Comparison of ENCODE assay signal across 12 cellular contexts in genomic region chrX:105796877-105797276, GRCh38. TPM values are rescaled to one million over a fixed set of nuclear protein-coding genes. Genes with fewer than 3 reads are reported as not detected.
DNase-seq lines count a peak whose midpoint lies in the region; ATAC-seq, FAIRE-seq and TF ChIP-seq lines count a peak whose summit lies in the region.
"Not testable (repeated sequence)": the region's sequence is repeated elsewhere in the genome, so short reads cannot be mapped to it uniquely, and the experiment has no call there.
"Had no signal": no experiment of that assay in that cellular context is flagged by ENCODE, and none has a peak within 500 bp of the region (broad histone marks: within the 10 kb centered on the region; RNA-seq: fewer than 3 reads in every experiment).

No MANE protein-coding gene starts in this region.

- H3K27ac Mint-ChIP-seq in nephron progenitor cell, result not testable (repeated sequence)

- H3K36me3 ChIP-seq in ES-I3 (ENCODE audit: insufficient read depth, low read length); HUES64 (ENCODE audit: insufficient read depth, low read length); K562 (ENCODE audit: control insufficient read depth, insufficient read depth, low read length); iPS-15b (ENCODE audit: control insufficient read depth, insufficient read depth, low read length); spleen: not testable (repeated sequence)

- CTCF ChIA-PET in K562 (lab: Yijun Ruan, JAX; ENCODE audit: low intra/inter-chr PET ratio), result not testable (repeated sequence)

- FAIRE-seq in K562 (lab: Jason Lieb, UNC), result not testable (repeated sequence)

- H3K4me3 ChIP-seq in HUES64 (ENCODE audit: low read length) (peak overlapping the region; percentile 47), iPS-15b (ENCODE audit: low read depth, low read length) (peak overlapping the region; percentile 60)
- not testable (repeated sequence) for H3K4me3 ChIP-seq in K562, spleen

- H3K36me3 Mint-ChIP-seq in nephron progenitor cell (ENCODE audit: low read depth), result not testable (repeated sequence)

- not testable (repeated sequence) for H2AFZ ChIP-seq in K562 (ENCODE audit: low read depth, low read length)

- not testable (repeated sequence) for H3K79me2 ChIP-seq in K562 (ENCODE audit: control insufficient read depth, insufficient read depth, low read length)

- TF ChIP-seq RAD21 in K562 (CRISPR knock-in tag; conservative IDR thresholded peaks at IDR 0.05 in 1 of 2, IDR thresholded peaks at IDR 0.05 in 1 of 2), result not testable (repeated sequence)

- peaks cover 26% of the 10 kb centered on the region for H3K9me3 Mint-ChIP-seq in nephron progenitor cell

- H3K27ac ChIP-seq in HUES64 (ENCODE audit: low read depth, low read length); K562 (ENCODE audit: extremely low read depth, low read depth, low read length); spleen: not testable (repeated sequence)

- intact Hi-C loops in K562 (cut with micrococcal nuclease); spleen (cut with DNase I; ENCODE audit: low total_unique reads): not testable (repeated sequence)

- not testable (repeated sequence) for H3K4me2 ChIP-seq in K562 (ENCODE audit: insufficient read depth, low read length)

- not testable (repeated sequence) for H3K4me1 ChIP-seq in ES-I3 (ENCODE audit: insufficient read depth, low read length); HUES64 (ENCODE audit: insufficient read depth, low read length); K562 (replicated peaks in 1 of 2; ENCODE audit: control insufficient read depth in 2 of 2, insufficient read depth in 2 of 2, low read length in 2 of 2); iPS-15b (ENCODE audit: control insufficient read depth, insufficient read depth, low read length); spleen

- in situ Hi-C loops in K562 (cut with MboI), result not testable (repeated sequence)

- H3K27me3 Mint-ChIP-seq in nephron progenitor cell (ENCODE audit: low read depth, poor library complexity), result not testable (repeated sequence)

- TF ChIP-seq CTCF in K562 (IDR thresholded peaks at IDR 0.05 in 2 of 3, conservative IDR thresholded peaks at IDR 0.05 in 1 of 3; ENCODE audit: insufficient read depth in 2 of 3, low read depth in 1 of 3, low read length in 3 of 3); nephron progenitor cell (IDR thresholded peaks at IDR 0.05); spleen (IDR thresholded peaks at IDR 0.05 in 8 of 11, conservative IDR thresholded peaks at IDR 0.05 in 3 of 11): not testable (repeated sequence)

- not testable (repeated sequence) for BruUV-seq in K562 (replicated peaks; lab: Mats Ljungman, UMichigan)

- ATAC-seq in K562, result not testable (repeated sequence)

- not testable (repeated sequence) for H3K27me3 ChIP-seq in HUES64 (ENCODE audit: insufficient read depth, low read length); K562 (ENCODE audit: control insufficient read depth in 2 of 2, insufficient read depth in 2 of 2, low read length in 2 of 2); iPS-15b (ENCODE audit: control insufficient read depth, insufficient read depth, low read length); spleen (replicated peaks in 1 of 7)

- peak; percentile 4 for DNase-seq in NCI-H82 (lab: John Stamatoyannopoulos, UW)
- not testable (repeated sequence) for DNase-seq in K562 (ENCODE audit: extremely low read depth in 1 of 4, low spot score in 3 of 4); nephron progenitor cell
- peak; percentile 28 for DNase-seq in spleen

- not testable (repeated sequence) for H4K20me1 ChIP-seq in K562 (replicated peaks; ENCODE audit: control insufficient read depth, insufficient read depth, low read length)

- not testable (repeated sequence) for H3K9me1 ChIP-seq in K562 (ENCODE audit: control insufficient read depth, insufficient read depth, low read length)

- peak overlapping the region; percentile 60 for H3K4me3 Mint-ChIP-seq in nephron progenitor cell

- TF ChIP-seq POLR2A in K562 (conservative IDR thresholded peaks at IDR 0.05); spleen (IDR thresholded peaks at IDR 0.05): not testable (repeated sequence)

- TF ChIP-seq EP300 in K562 (IDR thresholded peaks at IDR 0.05; ENCODE audit: low read length), result not testable (repeated sequence)

- H3K9ac ChIP-seq in ES-I3 (ENCODE audit: low read depth, low read length), result peak overlapping the region; percentile 63
- peak overlapping the region; percentile 57; the same call in 1 of the 2 replicates for H3K9ac ChIP-seq in HUES64 (ENCODE audit: low read depth, low read length)
- not testable (repeated sequence) for H3K9ac ChIP-seq in K562 (ENCODE audit: insufficient read depth in 1 of 2, low read depth in 2 of 2, low read length in 2 of 2)
- peak overlapping the region; percentile 83 for H3K9ac ChIP-seq in iPS-15b (ENCODE audit: low read depth, low read length)

- H3K9me3 ChIP-seq in ES-I3 (ENCODE audit: control insufficient read depth, insufficient read depth, low read length); HUES64 (ENCODE audit: insufficient read depth, low read depth, low read length); K562 (replicated peaks; ENCODE audit: control insufficient read depth, insufficient read depth, low read depth, low read length); iPS-15b (ENCODE audit: control insufficient read depth, insufficient read depth, low read length); spleen: not testable (repeated sequence)

- not testable (repeated sequence) for H3K4me1 Mint-ChIP-seq in nephron progenitor cell

- 52% methylated on average over 26 of the region's 26 CpGs for WGBS in HUES64
- 17% methylated on average over 1 of the region's 26 CpGs for WGBS in K562 (ENCODE audit: insufficient coverage, low coverage, missing lambda C conversion rate)
- 79 to 96% (median 91%) methylated on average over 16 to 26 of the region's 26 CpGs for WGBS in spleen, 5 donors

- POLR2A ChIA-PET in K562 (lab: Yijun Ruan, JAX), result not testable (repeated sequence)

TF ChIP-seq in K562, 482 proteins besides CTCF, POLR2A, EP300 and RAD21:
- peak; percentile 67; the same call in 1 of the 2 replicates for TF ChIP-seq ZBTB17 (CRISPR knock-in tag; IDR thresholded peaks at IDR 0.05)

RNA-seq across cellular contexts. Expression of gene NRK, which starts 25.5 kb away (rescaled TPM):
- polyA plus RNA-seq in HUES64 (2013, experiment 1 of 2), result 0.95 TPM
- 1.1 TPM for polyA plus RNA-seq in HUES64 (2013, experiment 2 of 2)
- total RNA-seq in K562 (2011; cell fraction: chromatin; rRNA removed; ENCODE audit: low replicate concordance), result not detected in 2 replicates
- total RNA-seq in K562 (2011; cell fraction: nucleolus; rRNA removed), result not detected in 2 replicates
- not detected in 2 replicates for total RNA-seq in K562 (2011; cell fraction: nucleoplasm; rRNA removed)
- total RNA-seq in K562 (2014; rRNA removed), result not detected in 2 replicates
- not detected in 2 replicates for total RNA-seq in K562 (2014; rRNA removed; fragmentation: Illumina TruSeq; extraction: Trizol)
- total RNA-seq in K562 (2015; rRNA removed; fragmentation: Illumina TruSeq; extraction: Trizol), result not detected in 2 replicates
- 0.07 and 0.09 TPM in 2 replicates for total RNA-seq in K562 (2021)
- not detected in 2 replicates for polyA plus RNA-seq in K562 (2011; rRNA removed)
- not detected in 2 replicates for polyA plus RNA-seq in K562 (2011; cell fraction: cytosol; rRNA removed)
- polyA plus RNA-seq in K562 (2011; cell fraction: nucleus; rRNA removed), result not detected in 2 replicates
- polyA plus RNA-seq in K562 (2012), result not detected in 2 replicates
- polyA plus RNA-seq in K562 (2014; fragmentation: Illumina TruSeq; extraction: Trizol), result not detected in 2 replicates
- not detected for polyA plus RNA-seq in K562 (2014; fragmentation: Nextera tagmentation; extraction: Ambion mirVana)
- polyA plus RNA-seq in K562 (2014; rRNA removed), result not detected in 2 replicates
- polyA minus RNA-seq in K562 (2011; rRNA and poly(A)+ RNA removed), result not detected in 2 replicates
- polyA minus RNA-seq in K562 (2011; cell fraction: cytosol; rRNA and poly(A)+ RNA removed), result not detected in 2 replicates
- not detected in 2 replicates for polyA minus RNA-seq in K562 (2011; cell fraction: nucleus; rRNA and poly(A)+ RNA removed)
- under 1 TPM in 1 of 7 donors, not detected in 6; 0.13 TPM for total RNA-seq in spleen
- under 1 TPM in 1 of 3 donors, not detected in 2; 0.02 TPM for polyA plus RNA-seq in spleen
- total RNA-seq: CD4-positive, alpha-beta T cell; GM23248 had no signal
- polyA plus RNA-seq: A549, GM12878, GM23248, IgD-negative memory B cell had no signal
